15 cellular contexts compared by ENCODE assay signal in the genomic region with DNA sequence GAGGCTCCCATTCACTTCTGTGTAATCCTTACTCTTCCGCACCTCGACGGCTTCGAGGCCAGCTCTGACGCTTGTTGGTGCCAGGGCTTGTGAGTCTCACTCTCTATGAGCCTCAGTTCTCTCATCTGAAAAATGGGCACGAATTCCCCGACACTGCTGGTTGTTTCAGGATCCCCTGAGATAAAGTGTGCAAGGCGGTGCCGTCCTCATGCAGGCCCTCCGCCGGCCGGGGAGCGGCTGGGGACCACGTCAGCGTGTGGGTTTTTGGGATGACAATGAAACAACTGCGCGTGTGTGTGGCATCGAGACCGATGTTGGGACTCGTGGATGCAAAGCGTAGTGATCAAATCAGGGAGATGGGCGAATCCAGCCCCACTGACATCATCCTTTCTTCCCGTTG.
DNase-seq lines count a peak whose midpoint lies in the region; ATAC-seq and TF ChIP-seq lines count a peak whose summit lies in the region.
"Had no signal": no experiment of that assay in that cellular context is flagged by ENCODE, and none has a peak within 500 bp of the region (broad histone marks: within the 10 kb centered on the region; RNA-seq: fewer than 3 reads in every experiment).

No MANE protein-coding gene starts in this region.

- no peak for ATAC-seq in activated naive CD8-positive, alpha-beta T cell treated with anti-CD3 and anti-CD28 coated beads, Interleukin-2, amount 50 U/mL, for 24 hours
- no peak for ATAC-seq in right lobe of liver
- no peak for ATAC-seq in stimulated activated naive CD8-positive, alpha-beta T cell treated with anti-CD3 and anti-CD28 coated beads, Interleukin-15, amount 100 ng/mL, for 72 hours

- H3K4me3 ChIP-seq in right lobe of liver, result no peak overlapping the region
- H3K4me3 ChIP-seq: colonic mucosa, PC-9 had no signal

- 85% methylated on average over 6 of the region's 23 CpGs for WGBS in right lobe of liver (ENCODE audit: insufficient coverage, low coverage, low lambda C conversion rate, missing lambda C conversion rate)

- H3K9me3 ChIP-seq in right lobe of liver, result no peaks in the 10 kb centered on the region
- H3K9me3 ChIP-seq: colonic mucosa had no signal

- H3K27me3 Mint-ChIP-seq in activated naive CD8-positive, alpha-beta T cell, result no peaks in the 10 kb centered on the region
- H3K27me3 Mint-ChIP-seq in activated naive CD8-positive, alpha-beta T cell treated with anti-CD3 and anti-CD28 coated beads, Interleukin-2, amount 50 U/mL, for 24 hours, result peaks cover 3% of the 10 kb centered on the region
- H3K27me3 Mint-ChIP-seq in activated T-helper 1 cell treated with anti-CD3 and anti-CD28 coated beads, Interleukin-12 subunit alpha, Interleukin-12 subunit beta, Interleukin-2, Interleukin-4 antibody, amounts not matched to agents 30 ng/mL and 10 ng/mL and 1 ng/mL, durations not matched to agents 14 hours and 24 hours and 36 hours (ENCODE audit: insufficient read depth), result peaks cover 9% of the 10 kb centered on the region
- no peaks in the 10 kb centered on the region for H3K27me3 Mint-ChIP-seq in stimulated activated naive CD8-positive, alpha-beta T cell treated with anti-CD3 and anti-CD28 coated beads, Interleukin-15, amount 100 ng/mL, for 72 hours

- no peaks in the 10 kb centered on the region for H3K36me3 ChIP-seq in right lobe of liver
- H3K36me3 ChIP-seq: colonic mucosa had no signal

- peak overlapping the region; percentile 78 for H3K4me3 Mint-ChIP-seq in activated naive CD8-positive, alpha-beta T cell
- no peak overlapping the region for H3K4me3 Mint-ChIP-seq in activated naive CD8-positive, alpha-beta T cell treated with anti-CD3 and anti-CD28 coated beads, Interleukin-2, amount 50 U/mL, for 24 hours
- H3K4me3 Mint-ChIP-seq in activated T-helper 1 cell treated with anti-CD3 and anti-CD28 coated beads, Interleukin-12 subunit alpha, Interleukin-12 subunit beta, Interleukin-2, Interleukin-4 antibody, amounts not matched to agents 30 ng/mL and 10 ng/mL and 1 ng/mL, durations not matched to agents 14 hours and 24 hours and 36 hours, result peak overlapping the region; percentile 51
- peak overlapping the region; percentile 67 to 69 for H3K4me3 Mint-ChIP-seq in stimulated activated naive CD8-positive, alpha-beta T cell treated with anti-CD3 and anti-CD28 coated beads, Interleukin-15, amount 100 ng/mL, for 72 hours

- H3K27me3 ChIP-seq in right lobe of liver, result no peaks in the 10 kb centered on the region
- H3K27me3 ChIP-seq: colonic mucosa had no signal

- TF ChIP-seq CTCF in right lobe of liver (IDR thresholded peaks at IDR 0.05), result no peak

- H3K4me1 ChIP-seq in right lobe of liver, result peaks cover 0 to 3% (median 0%) of the 10 kb centered on the region in 4 donors

- no peak for TF ChIP-seq POLR2A in right lobe of liver (IDR thresholded peaks at IDR 0.05)

- intact Hi-C loops in activated T-helper 1 cell treated with anti-CD3 and anti-CD28 coated beads, Interleukin-12 subunit alpha, Interleukin-12 subunit beta, Interleukin-2, Interleukin-4 antibody, amounts not matched to agents 30 ng/mL and 10 ng/mL and 1 ng/mL, durations not matched to agents 14 hours and 24 hours and 36 hours (cut with micrococcal nuclease), result loop anchor here (10.0 kb wide), 1 partner anchor 239 kb away; no protein-coding TSS in a partner anchor
- intact Hi-C loops in right lobe of liver (cut with DNase I), result loop anchor here in 1 of 2 donors (10.0 kb wide), 1 partner anchor 61 kb away; no protein-coding TSS in a partner anchor

- H3K36me3 Mint-ChIP-seq in activated naive CD8-positive, alpha-beta T cell, result peaks cover 3% of the 10 kb centered on the region
- peaks cover 6% of the 10 kb centered on the region for H3K36me3 Mint-ChIP-seq in activated naive CD8-positive, alpha-beta T cell treated with anti-CD3 and anti-CD28 coated beads, Interleukin-2, amount 50 U/mL, for 24 hours (ENCODE audit: low read depth)
- H3K36me3 Mint-ChIP-seq in activated T-helper 1 cell treated with anti-CD3 and anti-CD28 coated beads, Interleukin-12 subunit alpha, Interleukin-12 subunit beta, Interleukin-2, Interleukin-4 antibody, amounts not matched to agents 30 ng/mL and 10 ng/mL and 1 ng/mL, durations not matched to agents 14 hours and 24 hours and 36 hours (ENCODE audit: low read depth), result peaks cover 9% of the 10 kb centered on the region

- no peak overlapping the region for H3K27ac ChIP-seq in right lobe of liver
- H3K27ac ChIP-seq: colonic mucosa, PC-9 had no signal

- H3K4me1 Mint-ChIP-seq in activated naive CD8-positive, alpha-beta T cell (ENCODE audit: low read depth), result peaks cover 60% of the 10 kb centered on the region
- peaks cover 62% of the 10 kb centered on the region for H3K4me1 Mint-ChIP-seq in activated naive CD8-positive, alpha-beta T cell treated with anti-CD3 and anti-CD28 coated beads, Interleukin-2, amount 50 U/mL, for 24 hours
- peaks cover 45% of the 10 kb centered on the region for H3K4me1 Mint-ChIP-seq in activated T-helper 1 cell treated with anti-CD3 and anti-CD28 coated beads, Interleukin-12 subunit alpha, Interleukin-12 subunit beta, Interleukin-2, Interleukin-4 antibody, amounts not matched to agents 30 ng/mL and 10 ng/mL and 1 ng/mL, durations not matched to agents 14 hours and 24 hours and 36 hours (ENCODE audit: low read depth)
- peaks cover 65% of the 10 kb centered on the region for H3K4me1 Mint-ChIP-seq in stimulated activated naive CD8-positive, alpha-beta T cell treated with anti-CD3 and anti-CD28 coated beads, Interleukin-15, amount 100 ng/mL, for 72 hours

- H3K27ac Mint-ChIP-seq in activated naive CD8-positive, alpha-beta T cell, result no peak overlapping the region
- H3K27ac Mint-ChIP-seq in activated naive CD8-positive, alpha-beta T cell treated with anti-CD3 and anti-CD28 coated beads, Interleukin-2, amount 50 U/mL, for 24 hours, result no peak overlapping the region
- H3K27ac Mint-ChIP-seq in activated T-helper 1 cell treated with anti-CD3 and anti-CD28 coated beads, Interleukin-12 subunit alpha, Interleukin-12 subunit beta, Interleukin-2, Interleukin-4 antibody, amounts not matched to agents 30 ng/mL and 10 ng/mL and 1 ng/mL, durations not matched to agents 14 hours and 24 hours and 36 hours, result no peak overlapping the region
- H3K27ac Mint-ChIP-seq in stimulated activated naive CD8-positive, alpha-beta T cell treated with anti-CD3 and anti-CD28 coated beads, Interleukin-15, amount 100 ng/mL, for 72 hours, result no peak overlapping the region

- H3K9me3 Mint-ChIP-seq in activated naive CD8-positive, alpha-beta T cell (ENCODE audit: low read depth), result no peaks in the 10 kb centered on the region
- H3K9me3 Mint-ChIP-seq in activated naive CD8-positive, alpha-beta T cell treated with anti-CD3 and anti-CD28 coated beads, Interleukin-2, amount 50 U/mL, for 24 hours, result peaks cover 5% of the 10 kb centered on the region
- H3K9me3 Mint-ChIP-seq in activated T-helper 1 cell treated with anti-CD3 and anti-CD28 coated beads, Interleukin-12 subunit alpha, Interleukin-12 subunit beta, Interleukin-2, Interleukin-4 antibody, amounts not matched to agents 30 ng/mL and 10 ng/mL and 1 ng/mL, durations not matched to agents 14 hours and 24 hours and 36 hours, result peaks cover 5% of the 10 kb centered on the region
- H3K9me3 Mint-ChIP-seq in stimulated activated naive CD8-positive, alpha-beta T cell treated with anti-CD3 and anti-CD28 coated beads, Interleukin-15, amount 100 ng/mL, for 72 hours, result peaks cover 0 to 3% of the 10 kb centered on the region in 2 donors

- DNase-seq in activated naive CD8-positive, alpha-beta T cell treated with anti-CD3 and anti-CD28 coated beads, Interleukin-2, amount 50 U/mL, for 24 hours, result no peak
- DNase-seq in activated T-helper 1 cell treated with anti-CD3 and anti-CD28 coated beads, Interleukin-12 subunit alpha, Interleukin-12 subunit beta, Interleukin-2, Interleukin-4 antibody, amounts not matched to agents 30 ng/mL and 10 ng/mL and 1 ng/mL, durations not matched to agents 14 hours and 24 hours and 36 hours (ENCODE audit: low spot score), result no peak
- DNase-seq in right lobe of liver (peak in 2 of 3 donors; percentile 7 to 31), nucleus accumbens (lab: John Stamatoyannopoulos, UW) (no peak), NCI-H2081 treated with DMSO at 0.1 percent for 48 hours (lab: John Stamatoyannopoulos, UW) (no peak)
- DNase-seq in stimulated activated naive CD8-positive, alpha-beta T cell treated with anti-CD3 and anti-CD28 coated beads, Interleukin-15, amount 100 ng/mL, for 72 hours, result no peak
- no peak for DNase-seq in NK-92 treated with Interleukin-12 subunit alpha and Interleukin-12 subunit beta, amount 100 ng/mL, for 24 hours (lab: John Stamatoyannopoulos, UW)
- DNase-seq: activated CD8-positive, alpha-beta memory T cell treated with anti-CD3 and anti-CD28 coated beads for 24 hours; Calu3; colonic mucosa; HCEC 1CT; NCI-H1105; NCI-H748 treated with DMSO at 0.1 percent for 48 hours; PC-9 had no signal

Comparison
In these comparisons a context has a peak if more than half of its experiments do, and no peak if none do; other contexts are left out.
1. DNase-seq: peak in right lobe of liver (2 of 3); none in activated naive CD8-positive, alpha-beta T cell treated with anti-CD3 and anti-CD28 coated beads, Interleukin-2, amount 50 U/mL, for 24 hours (single experiment), activated T-helper 1 cell treated with anti-CD3 and anti-CD28 coated beads, Interleukin-12 subunit alpha, Interleukin-12 subunit beta, Interleukin-2, Interleukin-4 antibody, amounts not matched to agents 30 ng/mL and 10 ng/mL and 1 ng/mL, durations not matched to agents 14 hours and 24 hours and 36 hours (single experiment), stimulated activated naive CD8-positive, alpha-beta T cell treated with anti-CD3 and anti-CD28 coated beads, Interleukin-15, amount 100 ng/mL, for 72 hours (0 of 2), nucleus accumbens (0 of 56), NCI-H2081 treated with DMSO at 0.1 percent for 48 hours (single experiment) and NK-92 treated with Interleukin-12 subunit alpha and Interleukin-12 subunit beta, amount 100 ng/mL, for 24 hours (single experiment).